10 cellular contexts compared by ENCODE assay signal in genomic region chr19:45179848-45180370, GRCh38. TPM values are rescaled to one million over a fixed set of nuclear protein-coding genes. Genes with fewer than 3 reads are reported as not detected.
DNase-seq lines count a peak whose midpoint lies in the region; ATAC-seq, FAIRE-seq and TF ChIP-seq lines count a peak whose summit lies in the region.
"Had no signal": no experiment of that assay in that cellular context is flagged by ENCODE, and none has a peak within 500 bp of the region (broad histone marks: within the 10 kb centered on the region; RNA-seq: fewer than 3 reads in every experiment).

No MANE protein-coding gene starts in this region.

- no peaks in the 10 kb centered on the region for H3K9me3 Mint-ChIP-seq in neural crest cell

- FAIRE-seq in H1 (lab: Jason Lieb, UNC): no peak
- FAIRE-seq: colon had no signal

- DNase-seq in NB4 (ENCODE audit: low read depth) (no peak), H1 (ENCODE audit: low read depth in 1 of 2, low spot score in 2 of 2) (no peak), neural crest cell (ENCODE audit: low read depth, low spot score) (no peak), middle frontal gyrus (ENCODE audit: extremely low spot score, low spot score) (no peak), NCI-H146 treated with DMSO at 0.1 percent for 48 hours (lab: John Stamatoyannopoulos, UW; ENCODE audit: unreplicated experiment) (no peak), LoVo (ENCODE audit: low spot score) (no peak)
- DNase-seq: NCI-H2029 had no signal

- TF ChIP-seq CTCF in NB4 (IDR thresholded peaks at IDR 0.05; ENCODE audit: low read depth, low read length) (no peak), H1 (IDR thresholded peaks at IDR 0.05; ENCODE audit: control extremely low read depth in 1 of 3, insufficient read depth in 1 of 3, low read depth in 1 of 3, low read length in 3 of 3) (no peak), neural crest cell (conservative IDR thresholded peaks at IDR 0.05) (no peak)

- H3K4me2 ChIP-seq in BLaER1 (peak overlapping the region; percentile 99), H1 (ENCODE audit: insufficient read depth in 1 of 2, low read depth in 2 of 2, low read length in 2 of 2) (peak overlapping the region; percentile 43 to 91)

- H4K20me1 ChIP-seq in BLaER1 (peaks cover 35% of the 10 kb centered on the region), H1 (replicated peaks in 1 of 2; ENCODE audit: control insufficient read depth in 1 of 2, insufficient read depth in 2 of 2, low read length in 2 of 2) (peaks cover 2% of the 10 kb centered on the region in 2 experiments)

- no peak for ATAC-seq in GM21381 (IDR thresholded peaks at IDR 0.05; ENCODE audit: unreplicated experiment)

- H3K4me3 ChIP-seq in BLaER1 (peak overlapping the region; percentile 83), NB4 (ENCODE audit: low read depth, low read length) (peak overlapping the region; percentile 59), H1 (ENCODE audit: extremely low read depth in 1 of 4, insufficient read depth in 2 of 4, low read depth in 3 of 4, low read length in 4 of 4) (peak overlapping the region; percentile 68 to 97 (median 88))

- TF ChIP-seq RAD21 in H1 (IDR thresholded peaks at IDR 0.05 in 1 of 2, conservative IDR thresholded peaks at IDR 0.05 in 1 of 2; ENCODE audit: low read depth in 2 of 2, low read length in 2 of 2): no peak

- H3K36me3 ChIP-seq in BLaER1 (peaks cover 18% of the 10 kb centered on the region; the same call in 1 of the 2 replicates), H1 (ENCODE audit: control insufficient read depth in 2 of 4, insufficient read depth in 4 of 4, low read length in 3 of 4) (no peaks in the 10 kb centered on the region)

- no peak for TF ChIP-seq POLR2A in NB4 (IDR thresholded peaks at IDR 0.05; ENCODE audit: extremely low read depth, insufficient read length)
- TF ChIP-seq POLR2A in H1 (IDR thresholded peaks at IDR 0.05; ENCODE audit: control extremely low read depth in 1 of 2, low read depth in 2 of 2, low read length in 2 of 2): no peak

- H2AK5ac ChIP-seq in H1 (ENCODE audit: low read depth, low read length): no peak overlapping the region

- no peaks in the 10 kb centered on the region for H3K9me3 ChIP-seq in BLaER1
- H3K9me3 ChIP-seq in H1 (ENCODE audit: insufficient read depth in 2 of 2, low read depth in 1 of 2, low read length in 1 of 2): no peaks in the 10 kb centered on the region

- no peak overlapping the region for H2BK15ac ChIP-seq in H1 (ENCODE audit: low read length)

- peaks cover 0 to 9% of the 10 kb centered on the region in 2 experiments; a peak in 1 of 4 replicates for H3K79me2 ChIP-seq in H1 (ENCODE audit: control insufficient read depth in 1 of 2, insufficient read depth in 2 of 2, low read length in 2 of 2)

- no peak overlapping the region for H4K91ac ChIP-seq in H1 (replicated peaks; ENCODE audit: insufficient read length, low read length)

- H3K4me1 Mint-ChIP-seq in neural crest cell: peaks cover 22% of the 10 kb centered on the region

- no peak overlapping the region for H3K56ac ChIP-seq in H1 (replicated peaks; ENCODE audit: insufficient read length, low read depth, low read length)

- no peak overlapping the region for H2BK120ac ChIP-seq in H1 (replicated peaks; ENCODE audit: low read depth, low read length)

- no peak for TF ChIP-seq EP300 in H1 (IDR thresholded peaks at IDR 0.05; ENCODE audit: borderline replicate concordance in 1 of 2, low read depth in 2 of 2, low read length in 2 of 2)

- peaks cover 5% of the 10 kb centered on the region for H3K79me1 ChIP-seq in H1 (ENCODE audit: low read depth, low read length)

- H2BK5ac ChIP-seq in H1 (ENCODE audit: low read depth, low read length): no peak overlapping the region

- 47% methylated on average over 10 of the region's 14 CpGs; no CpG with 5 or more reads in 1 of the 2 experiments for WGBS in H1 (ENCODE audit: extremely low coverage in 1 of 2, insufficient coverage in 1 of 2, insufficient read length in 1 of 2, insufficient replicate concordance in 2 of 2, low coverage in 1 of 2, low lambda C conversion rate in 2 of 2, missing lambda C conversion rate in 1 of 2), 2 experiments

- H4K8ac ChIP-seq in H1 (ENCODE audit: extremely low read depth, insufficient read depth, low read length): peak overlapping the region; percentile 52

- CTCF ChIA-PET in H1 (lab: Charles Lee; ENCODE audit: partially characterized antibody): interaction anchor here (0.6 to 2.0 kb wide), 5 partner anchors 16 to 1089 kb away, joined by 3 to 6 read pairs (median 4); no protein-coding TSS in a partner anchor

- H3K23ac ChIP-seq in H1 (ENCODE audit: insufficient read length): no peak overlapping the region

- no peak overlapping the region for H2AFZ ChIP-seq in H1 (ENCODE audit: low read length)

- POLR2A ChIA-PET in H1 (lab: Charles Lee; ENCODE audit: partially characterized antibody): interaction anchor here (1.0 to 1.4 kb wide), 4 partner anchors 10 to 88 kb away, joined by 3 to 5 read pairs (median 4); no protein-coding TSS in a partner anchor

- H3K27ac ChIP-seq in BLaER1 (peak overlapping the region; percentile 84), H1 (ENCODE audit: low read depth, low read length) (no peak overlapping the region)

- H2BK12ac ChIP-seq in H1 (ENCODE audit: low read depth, low read length): no peak overlapping the region

- no peak overlapping the region for H4K5ac ChIP-seq in H1 (ENCODE audit: insufficient read length, low read depth, low read length)

- no peak overlapping the region for H3K14ac ChIP-seq in H1 (ENCODE audit: insufficient read length)

- no peak overlapping the region for H3K18ac ChIP-seq in H1 (ENCODE audit: extremely low read depth, low read length)

- H3K27ac Mint-ChIP-seq in neural crest cell (ENCODE audit: unreplicated experiment): no peak overlapping the region

- no peak overlapping the region for H3K4ac ChIP-seq in H1 (replicated peaks; ENCODE audit: insufficient read length, low read depth, low read length)

- peak overlapping the region; percentile 92 for H3K9ac ChIP-seq in BLaER1
- H3K9ac ChIP-seq in H1 (replicated peaks in 1 of 4; ENCODE audit: extremely low read depth in 1 of 4, low read depth in 3 of 4, low read length in 3 of 4): peak overlapping the region in 2 of 4 experiments; percentile 16 to 53; a peak in 3 of 7 replicates

- peak overlapping the region; percentile 90 for H3K4me3 Mint-ChIP-seq in neural crest cell

- peaks cover 61% of the 10 kb centered on the region for H3K4me1 ChIP-seq in BLaER1
- H3K4me1 ChIP-seq in H1 (replicated peaks in 1 of 4; ENCODE audit: control insufficient read depth in 3 of 4, insufficient read depth in 4 of 4, low read length in 3 of 4): peaks cover 0 to 5% (median 0%) of the 10 kb centered on the region in 4 experiments; a peak in 5 of 7 replicates

- H3K27me3 ChIP-seq in BLaER1 (no peaks in the 10 kb centered on the region), H1 (replicated peaks in 1 of 4; ENCODE audit: control insufficient read depth in 3 of 4, extremely low read depth in 1 of 4, insufficient read depth in 3 of 4, low read length in 3 of 4) (no peaks in the 10 kb centered on the region)

- no peaks in the 10 kb centered on the region for H3K27me3 Mint-ChIP-seq in neural crest cell (ENCODE audit: low read depth)

- H3K23me2 ChIP-seq in H1 (ENCODE audit: low read depth, low read length): peaks cover 9% of the 10 kb centered on the region

- no peaks in the 10 kb centered on the region for H3K36me3 Mint-ChIP-seq in neural crest cell (ENCODE audit: low read depth)

- H2BK20ac ChIP-seq in H1 (ENCODE audit: low read length): no peak overlapping the region

TF ChIP-seq in H1, 55 proteins besides CTCF, POLR2A, EP300 and RAD21:
- TF ChIP-seq SP1 (IDR thresholded peaks at IDR 0.05; ENCODE audit: low read depth, low read length) (no peak), MAX (IDR thresholded peaks at IDR 0.05) (0 out of 2 replicates have a peak, but pooled peaks have one; percentile 12)
TF ChIP-seq in H1: peak in this region for 1.

RNA-seq across cellular contexts. Expression of gene BLOC1S3, which starts 1.3 kb away (rescaled TPM):
- total RNA-seq in H1 (2021; fragmentation: NEBNext Ultra II Directional; extraction: Animal tissue kit (Norgen Biotek cat#: 25700)): 6.0 and 8.0 TPM in 2 replicates
- polyA plus RNA-seq in H1 (2011; rRNA removed): 6.1 and 7.6 TPM in 2 replicates
- 3.2 TPM for polyA plus RNA-seq in H1 (2011; cell fraction: cytosol; rRNA removed)
- 5.1 TPM for polyA plus RNA-seq in H1 (2011; cell fraction: nucleus; rRNA removed)
- polyA plus RNA-seq in H1 (2012, experiment 1 of 2): 4.5 to 6.2 TPM (median 5.0 TPM) in 4 replicates
- polyA plus RNA-seq in H1 (2012, experiment 2 of 2): 3.8 TPM
- polyA plus RNA-seq in H1 (2013, experiment 1 of 2): 5.2 TPM
- 6.0 TPM for polyA plus RNA-seq in H1 (2013, experiment 2 of 2)
- polyA minus RNA-seq in H1 (2011; rRNA and poly(A)+ RNA removed): 4.8 and 6.4 TPM in 2 replicates
- 4.0 TPM for polyA minus RNA-seq in H1 (2011; cell fraction: cytosol; rRNA and poly(A)+ RNA removed)
- 8.1 TPM for polyA minus RNA-seq in H1 (2011; cell fraction: nucleus; rRNA and poly(A)+ RNA removed)
- 9.3 and 9.7 TPM in 2 replicates for total RNA-seq in neural crest cell

RNA-seq across cellular contexts. Expression of gene TRAPPC6A, which starts 1.9 kb away (rescaled TPM):
- total RNA-seq in H1 (2021; fragmentation: NEBNext Ultra II Directional; extraction: Animal tissue kit (Norgen Biotek cat#: 25700)): 30.5 and 31.8 TPM in 2 replicates
- 130 and 144 TPM in 2 replicates for polyA plus RNA-seq in H1 (2011; rRNA removed)
- polyA plus RNA-seq in H1 (2011; cell fraction: cytosol; rRNA removed): 127 TPM
- polyA plus RNA-seq in H1 (2011; cell fraction: nucleus; rRNA removed): 71.3 TPM
- polyA plus RNA-seq in H1 (2012, experiment 1 of 2): 38.7 to 84.3 TPM (median 76.0 TPM) in 4 replicates
- 102 TPM for polyA plus RNA-seq in H1 (2012, experiment 2 of 2)
- polyA plus RNA-seq in H1 (2013, experiment 1 of 2): 35.8 TPM
- 35.4 TPM for polyA plus RNA-seq in H1 (2013, experiment 2 of 2)
- 9.3 and 13.3 TPM in 2 replicates for polyA minus RNA-seq in H1 (2011; rRNA and poly(A)+ RNA removed)
- 17.0 TPM for polyA minus RNA-seq in H1 (2011; cell fraction: cytosol; rRNA and poly(A)+ RNA removed)
- 10.3 TPM for polyA minus RNA-seq in H1 (2011; cell fraction: nucleus; rRNA and poly(A)+ RNA removed)
- total RNA-seq in neural crest cell: 22.2 and 25.1 TPM in 2 replicates

RNA-seq across cellular contexts. Expression of gene NKPD1, which starts 19.1 kb away (rescaled TPM):
- 0.38 and 0.39 TPM in 2 replicates for total RNA-seq in H1 (2021; fragmentation: NEBNext Ultra II Directional; extraction: Animal tissue kit (Norgen Biotek cat#: 25700))
- 0.30 and 0.55 TPM in 2 replicates for polyA plus RNA-seq in H1 (2011; rRNA removed)
- polyA plus RNA-seq in H1 (2011; cell fraction: cytosol; rRNA removed): 0.69 TPM
- polyA plus RNA-seq in H1 (2011; cell fraction: nucleus; rRNA removed): 0.73 TPM
- polyA plus RNA-seq in H1 (2012, experiment 1 of 2): 0.22 to 0.24 TPM (median 0.23 TPM) in 3 of 4 replicates, not detected in the other
- polyA plus RNA-seq in H1 (2012, experiment 2 of 2): 0.20 TPM
- 0.22 TPM for polyA plus RNA-seq in H1 (2013, experiment 1 of 2)
- 0.26 TPM for polyA plus RNA-seq in H1 (2013, experiment 2 of 2)
- 0.22 and 0.32 TPM in 2 replicates for polyA minus RNA-seq in H1 (2011; rRNA and poly(A)+ RNA removed)
- not detected for polyA minus RNA-seq in H1 (2011; cell fraction: cytosol; rRNA and poly(A)+ RNA removed)
- polyA minus RNA-seq in H1 (2011; cell fraction: nucleus; rRNA and poly(A)+ RNA removed): 0.80 TPM
- total RNA-seq in neural crest cell: 0.16 and 0.39 TPM in 2 replicates
